In the genomic region with DNA sequence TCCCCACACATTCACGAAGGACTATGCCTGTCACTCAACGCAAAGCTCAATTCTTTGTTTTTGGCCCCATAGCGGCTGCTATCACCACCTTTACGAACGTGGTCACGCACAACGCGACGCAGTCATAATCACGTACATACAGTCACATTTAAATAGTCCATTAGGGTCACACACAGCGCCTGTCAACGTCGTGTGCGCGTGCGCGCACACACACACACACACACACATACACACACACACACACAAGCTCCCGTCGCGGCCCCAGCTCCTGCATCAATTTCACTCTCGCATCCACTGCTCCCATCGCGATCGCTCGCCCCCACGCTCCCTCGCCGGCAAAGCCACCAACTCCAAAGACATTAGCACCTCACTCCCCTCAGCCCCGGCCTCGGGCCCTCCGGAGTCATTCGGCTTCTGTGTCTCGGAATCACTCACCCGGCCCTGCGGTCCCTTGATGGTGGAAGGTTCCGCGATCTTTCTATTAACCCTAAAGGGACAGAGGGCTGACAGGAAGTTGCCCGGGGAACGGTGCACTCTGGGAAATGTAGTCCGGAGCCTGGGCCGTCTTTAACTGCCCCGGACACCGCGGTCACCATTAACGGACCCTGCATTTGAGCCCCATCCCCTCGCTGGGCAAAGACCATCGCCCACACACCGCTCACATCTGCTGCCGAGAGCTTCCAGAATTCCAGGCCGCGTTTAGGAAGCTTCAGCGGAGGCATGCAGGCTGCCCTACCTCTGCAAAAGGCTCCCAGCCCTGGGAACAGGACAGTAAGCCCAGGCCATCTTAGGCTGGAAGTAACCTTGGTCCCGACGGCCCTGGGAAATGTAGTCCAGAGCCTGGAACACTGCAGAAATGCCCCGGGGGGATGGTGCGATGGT, we compare ENCODE assay signal across 1 cellular context.
TF ChIP-seq lines count a peak whose summit lies in the region.

A gene (minus strand): TSS at position 486 of the 882 bp plus-strand sequence. CDS start 12,768 bp downstream, outside the sequence.

TF ChIP-seq in HepG2, 621 proteins besides CTCF, POLR2A, EP300 and RAD21 (continued from another document and continues in another):
- TF ChIP-seq, protein P1, sequence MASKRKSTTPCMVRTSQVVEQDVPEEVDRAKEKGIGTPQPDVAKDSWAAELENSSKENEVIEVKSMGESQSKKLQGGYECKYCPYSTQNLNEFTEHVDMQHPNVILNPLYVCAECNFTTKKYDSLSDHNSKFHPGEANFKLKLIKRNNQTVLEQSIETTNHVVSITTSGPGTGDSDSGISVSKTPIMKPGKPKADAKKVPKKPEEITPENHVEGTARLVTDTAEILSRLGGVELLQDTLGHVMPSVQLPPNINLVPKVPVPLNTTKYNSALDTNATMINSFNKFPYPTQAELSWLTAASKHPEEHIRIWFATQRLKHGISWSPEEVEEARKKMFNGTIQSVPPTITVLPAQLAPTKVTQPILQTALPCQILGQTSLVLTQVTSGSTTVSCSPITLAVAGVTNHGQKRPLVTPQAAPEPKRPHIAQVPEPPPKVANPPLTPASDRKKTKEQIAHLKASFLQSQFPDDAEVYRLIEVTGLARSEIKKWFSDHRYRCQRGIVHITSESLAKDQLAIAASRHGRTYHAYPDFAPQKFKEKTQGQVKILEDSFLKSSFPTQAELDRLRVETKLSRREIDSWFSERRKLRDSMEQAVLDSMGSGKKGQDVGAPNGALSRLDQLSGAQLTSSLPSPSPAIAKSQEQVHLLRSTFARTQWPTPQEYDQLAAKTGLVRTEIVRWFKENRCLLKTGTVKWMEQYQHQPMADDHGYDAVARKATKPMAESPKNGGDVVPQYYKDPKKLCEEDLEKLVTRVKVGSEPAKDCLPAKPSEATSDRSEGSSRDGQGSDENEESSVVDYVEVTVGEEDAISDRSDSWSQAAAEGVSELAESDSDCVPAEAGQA (IDR thresholded peaks at IDR 0.05; ENCODE audit: low read depth), result no peak
- TF ChIP-seq, protein P1 (CRISPR knock-in tag; IDR thresholded peaks at IDR 0.05; ENCODE audit: borderline replicate concordance), result 0 out of 2 replicates have a peak, but pooled peaks have one; percentile 9
- TF ChIP-seq PRPF4 (IDR thresholded peaks at IDR 0.05; ENCODE audit: low read depth, low read length, poor library complexity, severe bottlenecking), result no peak
- no peak for TF ChIP-seq HOXA7 (CRISPR knock-in tag; IDR thresholded peaks at IDR 0.05)
- TF ChIP-seq, protein P2, sequence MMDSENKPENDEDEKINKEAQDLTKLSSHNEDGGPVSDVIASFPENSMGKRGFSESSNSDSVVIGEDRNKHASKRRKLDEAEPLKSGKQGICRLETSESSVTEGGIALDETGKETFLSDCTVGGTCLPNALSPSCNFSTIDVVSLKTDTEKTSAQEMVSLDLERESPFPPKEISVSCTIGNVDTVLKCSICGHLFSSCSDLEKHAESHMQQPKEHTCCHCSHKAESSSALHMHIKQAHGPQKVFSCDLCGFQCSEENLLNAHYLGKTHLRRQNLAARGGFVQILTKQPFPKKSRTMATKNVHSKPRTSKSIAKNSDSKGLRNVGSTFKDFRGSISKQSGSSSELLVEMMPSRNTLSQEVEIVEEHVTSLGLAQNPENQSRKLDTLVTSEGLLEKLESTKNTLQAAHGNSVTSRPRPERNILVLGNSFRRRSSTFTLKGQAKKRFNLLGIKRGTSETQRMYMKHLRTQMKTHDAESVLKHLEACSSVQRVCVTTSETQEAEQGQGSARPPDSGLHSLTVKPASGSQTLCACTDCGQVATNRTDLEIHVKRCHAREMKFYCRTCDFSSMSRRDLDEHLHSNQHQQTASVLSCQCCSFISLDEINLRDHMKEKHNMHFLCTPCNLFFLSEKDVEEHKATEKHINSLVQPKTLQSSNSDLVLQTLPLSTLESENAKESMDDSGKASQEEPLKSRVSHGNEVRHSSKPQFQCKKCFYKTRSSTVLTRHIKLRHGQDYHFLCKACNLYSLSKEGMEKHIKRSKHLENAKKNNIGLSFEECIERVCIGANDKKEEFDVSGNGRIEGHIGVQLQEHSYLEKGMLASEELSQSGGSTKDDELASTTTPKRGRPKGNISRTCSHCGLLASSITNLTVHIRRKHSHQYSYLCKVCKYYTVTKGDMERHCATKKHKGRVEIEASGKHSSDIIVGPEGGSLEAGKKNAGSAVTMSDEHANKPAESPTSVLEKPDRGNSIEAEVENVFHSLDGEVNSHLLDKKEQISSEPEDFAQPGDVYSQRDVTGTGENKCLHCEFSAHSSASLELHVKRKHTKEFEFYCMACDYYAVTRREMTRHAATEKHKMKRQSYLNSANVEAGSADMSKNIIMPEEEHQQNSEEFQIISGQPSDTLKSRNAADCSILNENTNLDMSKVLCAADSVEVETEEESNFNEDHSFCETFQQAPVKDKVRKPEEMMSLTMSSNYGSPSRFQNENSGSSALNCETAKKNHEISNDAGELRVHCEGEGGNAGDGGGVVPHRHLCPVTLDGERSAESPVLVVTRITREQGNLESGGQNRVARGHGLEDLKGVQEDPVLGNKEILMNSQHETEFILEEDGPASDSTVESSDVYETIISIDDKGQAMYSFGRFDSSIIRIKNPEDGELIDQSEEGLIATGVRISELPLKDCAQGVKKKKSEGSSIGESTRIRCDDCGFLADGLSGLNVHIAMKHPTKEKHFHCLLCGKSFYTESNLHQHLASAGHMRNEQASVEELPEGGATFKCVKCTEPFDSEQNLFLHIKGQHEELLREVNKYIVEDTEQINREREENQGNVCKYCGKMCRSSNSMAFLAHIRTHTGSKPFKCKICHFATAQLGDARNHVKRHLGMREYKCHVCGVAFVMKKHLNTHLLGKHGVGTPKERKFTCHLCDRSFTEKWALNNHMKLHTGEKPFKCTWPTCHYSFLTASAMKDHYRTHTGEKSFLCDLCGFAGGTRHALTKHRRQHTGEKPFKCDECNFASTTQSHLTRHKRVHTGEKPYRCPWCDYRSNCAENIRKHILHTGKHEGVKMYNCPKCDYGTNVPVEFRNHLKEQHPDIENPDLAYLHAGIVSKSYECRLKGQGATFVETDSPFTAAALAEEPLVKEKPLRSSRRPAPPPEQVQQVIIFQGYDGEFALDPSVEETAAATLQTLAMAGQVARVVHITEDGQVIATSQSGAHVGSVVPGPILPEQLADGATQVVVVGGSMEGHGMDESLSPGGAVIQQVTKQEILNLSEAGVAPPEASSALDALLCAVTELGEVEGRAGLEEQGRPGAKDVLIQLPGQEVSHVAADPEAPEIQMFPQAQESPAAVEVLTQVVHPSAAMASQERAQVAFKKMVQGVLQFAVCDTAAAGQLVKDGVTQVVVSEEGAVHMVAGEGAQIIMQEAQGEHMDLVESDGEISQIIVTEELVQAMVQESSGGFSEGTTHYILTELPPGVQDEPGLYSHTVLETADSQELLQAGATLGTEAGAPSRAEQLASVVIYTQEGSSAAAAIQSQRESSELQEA (CRISPR knock-in tag; IDR thresholded peaks at IDR 0.05; ENCODE audit: not compliant biosample characterization), result no peak
- TF ChIP-seq, protein P3, sequence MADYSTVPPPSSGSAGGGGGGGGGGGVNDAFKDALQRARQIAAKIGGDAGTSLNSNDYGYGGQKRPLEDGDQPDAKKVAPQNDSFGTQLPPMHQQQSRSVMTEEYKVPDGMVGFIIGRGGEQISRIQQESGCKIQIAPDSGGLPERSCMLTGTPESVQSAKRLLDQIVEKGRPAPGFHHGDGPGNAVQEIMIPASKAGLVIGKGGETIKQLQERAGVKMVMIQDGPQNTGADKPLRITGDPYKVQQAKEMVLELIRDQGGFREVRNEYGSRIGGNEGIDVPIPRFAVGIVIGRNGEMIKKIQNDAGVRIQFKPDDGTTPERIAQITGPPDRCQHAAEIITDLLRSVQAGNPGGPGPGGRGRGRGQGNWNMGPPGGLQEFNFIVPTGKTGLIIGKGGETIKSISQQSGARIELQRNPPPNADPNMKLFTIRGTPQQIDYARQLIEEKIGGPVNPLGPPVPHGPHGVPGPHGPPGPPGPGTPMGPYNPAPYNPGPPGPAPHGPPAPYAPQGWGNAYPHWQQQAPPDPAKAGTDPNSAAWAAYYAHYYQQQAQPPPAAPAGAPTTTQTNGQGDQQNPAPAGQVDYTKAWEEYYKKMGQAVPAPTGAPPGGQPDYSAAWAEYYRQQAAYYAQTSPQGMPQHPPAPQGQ (CRISPR knock-in tag; IDR thresholded peaks at IDR 0.05; ENCODE audit: borderline replicate concordance), result no peak
- TF ChIP-seq, protein P4, sequence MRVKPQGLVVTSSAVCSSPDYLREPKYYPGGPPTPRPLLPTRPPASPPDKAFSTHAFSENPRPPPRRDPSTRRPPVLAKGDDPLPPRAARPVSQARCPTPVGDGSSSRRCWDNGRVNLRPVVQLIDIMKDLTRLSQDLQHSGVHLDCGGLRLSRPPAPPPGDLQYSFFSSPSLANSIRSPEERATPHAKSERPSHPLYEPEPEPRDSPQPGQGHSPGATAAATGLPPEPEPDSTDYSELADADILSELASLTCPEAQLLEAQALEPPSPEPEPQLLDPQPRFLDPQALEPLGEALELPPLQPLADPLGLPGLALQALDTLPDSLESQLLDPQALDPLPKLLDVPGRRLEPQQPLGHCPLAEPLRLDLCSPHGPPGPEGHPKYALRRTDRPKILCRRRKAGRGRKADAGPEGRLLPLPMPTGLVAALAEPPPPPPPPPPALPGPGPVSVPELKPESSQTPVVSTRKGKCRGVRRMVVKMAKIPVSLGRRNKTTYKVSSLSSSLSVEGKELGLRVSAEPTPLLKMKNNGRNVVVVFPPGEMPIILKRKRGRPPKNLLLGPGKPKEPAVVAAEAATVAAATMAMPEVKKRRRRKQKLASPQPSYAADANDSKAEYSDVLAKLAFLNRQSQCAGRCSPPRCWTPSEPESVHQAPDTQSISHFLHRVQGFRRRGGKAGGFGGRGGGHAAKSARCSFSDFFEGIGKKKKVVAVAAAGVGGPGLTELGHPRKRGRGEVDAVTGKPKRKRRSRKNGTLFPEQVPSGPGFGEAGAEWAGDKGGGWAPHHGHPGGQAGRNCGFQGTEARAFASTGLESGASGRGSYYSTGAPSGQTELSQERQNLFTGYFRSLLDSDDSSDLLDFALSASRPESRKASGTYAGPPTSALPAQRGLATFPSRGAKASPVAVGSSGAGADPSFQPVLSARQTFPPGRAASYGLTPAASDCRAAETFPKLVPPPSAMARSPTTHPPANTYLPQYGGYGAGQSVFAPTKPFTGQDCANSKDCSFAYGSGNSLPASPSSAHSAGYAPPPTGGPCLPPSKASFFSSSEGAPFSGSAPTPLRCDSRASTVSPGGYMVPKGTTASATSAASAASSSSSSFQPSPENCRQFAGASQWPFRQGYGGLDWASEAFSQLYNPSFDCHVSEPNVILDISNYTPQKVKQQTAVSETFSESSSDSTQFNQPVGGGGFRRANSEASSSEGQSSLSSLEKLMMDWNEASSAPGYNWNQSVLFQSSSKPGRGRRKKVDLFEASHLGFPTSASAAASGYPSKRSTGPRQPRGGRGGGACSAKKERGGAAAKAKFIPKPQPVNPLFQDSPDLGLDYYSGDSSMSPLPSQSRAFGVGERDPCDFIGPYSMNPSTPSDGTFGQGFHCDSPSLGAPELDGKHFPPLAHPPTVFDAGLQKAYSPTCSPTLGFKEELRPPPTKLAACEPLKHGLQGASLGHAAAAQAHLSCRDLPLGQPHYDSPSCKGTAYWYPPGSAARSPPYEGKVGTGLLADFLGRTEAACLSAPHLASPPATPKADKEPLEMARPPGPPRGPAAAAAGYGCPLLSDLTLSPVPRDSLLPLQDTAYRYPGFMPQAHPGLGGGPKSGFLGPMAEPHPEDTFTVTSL (CRISPR knock-in tag; IDR thresholded peaks at IDR 0.05; ENCODE audit: borderline replicate concordance), result no peak
- no peak for TF ChIP-seq NFIB (CRISPR knock-in tag; IDR thresholded peaks at IDR 0.05; ENCODE audit: borderline replicate concordance)
- TF ChIP-seq, protein P5, sequence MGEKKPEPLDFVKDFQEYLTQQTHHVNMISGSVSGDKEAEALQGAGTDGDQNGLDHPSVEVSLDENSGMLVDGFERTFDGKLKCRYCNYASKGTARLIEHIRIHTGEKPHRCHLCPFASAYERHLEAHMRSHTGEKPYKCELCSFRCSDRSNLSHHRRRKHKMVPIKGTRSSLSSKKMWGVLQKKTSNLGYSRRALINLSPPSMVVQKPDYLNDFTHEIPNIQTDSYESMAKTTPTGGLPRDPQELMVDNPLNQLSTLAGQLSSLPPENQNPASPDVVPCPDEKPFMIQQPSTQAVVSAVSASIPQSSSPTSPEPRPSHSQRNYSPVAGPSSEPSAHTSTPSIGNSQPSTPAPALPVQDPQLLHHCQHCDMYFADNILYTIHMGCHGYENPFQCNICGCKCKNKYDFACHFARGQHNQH (CRISPR knock-in tag; IDR thresholded peaks at IDR 0.05), result no peak
- no peak for TF ChIP-seq TBX3 (IDR thresholded peaks at IDR 0.05; ENCODE audit: borderline replicate concordance)
- TF ChIP-seq ZFP62 (CRISPR knock-in tag; IDR thresholded peaks at IDR 0.05), result no peak
- TF ChIP-seq, protein P6, sequence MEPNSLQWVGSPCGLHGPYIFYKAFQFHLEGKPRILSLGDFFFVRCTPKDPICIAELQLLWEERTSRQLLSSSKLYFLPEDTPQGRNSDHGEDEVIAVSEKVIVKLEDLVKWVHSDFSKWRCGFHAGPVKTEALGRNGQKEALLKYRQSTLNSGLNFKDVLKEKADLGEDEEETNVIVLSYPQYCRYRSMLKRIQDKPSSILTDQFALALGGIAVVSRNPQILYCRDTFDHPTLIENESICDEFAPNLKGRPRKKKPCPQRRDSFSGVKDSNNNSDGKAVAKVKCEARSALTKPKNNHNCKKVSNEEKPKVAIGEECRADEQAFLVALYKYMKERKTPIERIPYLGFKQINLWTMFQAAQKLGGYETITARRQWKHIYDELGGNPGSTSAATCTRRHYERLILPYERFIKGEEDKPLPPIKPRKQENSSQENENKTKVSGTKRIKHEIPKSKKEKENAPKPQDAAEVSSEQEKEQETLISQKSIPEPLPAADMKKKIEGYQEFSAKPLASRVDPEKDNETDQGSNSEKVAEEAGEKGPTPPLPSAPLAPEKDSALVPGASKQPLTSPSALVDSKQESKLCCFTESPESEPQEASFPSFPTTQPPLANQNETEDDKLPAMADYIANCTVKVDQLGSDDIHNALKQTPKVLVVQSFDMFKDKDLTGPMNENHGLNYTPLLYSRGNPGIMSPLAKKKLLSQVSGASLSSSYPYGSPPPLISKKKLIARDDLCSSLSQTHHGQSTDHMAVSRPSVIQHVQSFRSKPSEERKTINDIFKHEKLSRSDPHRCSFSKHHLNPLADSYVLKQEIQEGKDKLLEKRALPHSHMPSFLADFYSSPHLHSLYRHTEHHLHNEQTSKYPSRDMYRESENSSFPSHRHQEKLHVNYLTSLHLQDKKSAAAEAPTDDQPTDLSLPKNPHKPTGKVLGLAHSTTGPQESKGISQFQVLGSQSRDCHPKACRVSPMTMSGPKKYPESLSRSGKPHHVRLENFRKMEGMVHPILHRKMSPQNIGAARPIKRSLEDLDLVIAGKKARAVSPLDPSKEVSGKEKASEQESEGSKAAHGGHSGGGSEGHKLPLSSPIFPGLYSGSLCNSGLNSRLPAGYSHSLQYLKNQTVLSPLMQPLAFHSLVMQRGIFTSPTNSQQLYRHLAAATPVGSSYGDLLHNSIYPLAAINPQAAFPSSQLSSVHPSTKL (CRISPR knock-in tag; IDR thresholded peaks at IDR 0.05), result no peak; the same call in none of the 2 replicates
- TF ChIP-seq HMG20B (CRISPR knock-in tag; conservative IDR thresholded peaks at IDR 0.05), result no peak
- no peak for TF ChIP-seq HNRNPH1 (optimal IDR thresholded peaks at IDR 0.05; ENCODE audit: low read depth, low read length)
- no peak for TF ChIP-seq GATA4 (IDR thresholded peaks at IDR 0.05; ENCODE audit: borderline replicate concordance, low read depth)
